Comparison of ENCODE assay signal across 1 cellular context in genomic region chr6:21500314-21500713, GRCh38.
TF ChIP-seq lines count a peak whose summit lies in the region.

No MANE protein-coding gene starts in this region.

TF ChIP-seq in HEK293, 187 proteins besides CTCF, POLR2A, EP300 and RAD21 (continued from another document):
- TF ChIP-seq PRDM4 (tag by site-specific recombination; IDR thresholded peaks at IDR 0.05), result peak; percentile 78
- TF ChIP-seq ZNF211 (tag by site-specific recombination; IDR thresholded peaks at IDR 0.05; ENCODE audit: low read depth), result no peak
- no peak for TF ChIP-seq ZSCAN16 (tag by site-specific recombination; IDR thresholded peaks at IDR 0.05)
- TF ChIP-seq ZNF138 (tag by site-specific recombination; IDR thresholded peaks at IDR 0.05; ENCODE audit: borderline replicate concordance), result no peak
- TF ChIP-seq ZNF843 (tag by site-specific recombination; IDR thresholded peaks at IDR 0.05), result peak; percentile 53; the same call in 1 of the 2 replicates
- peak; percentile 50 for TF ChIP-seq SCRT2 (tag by site-specific recombination; IDR thresholded peaks at IDR 0.05)
